In the genomic region with DNA sequence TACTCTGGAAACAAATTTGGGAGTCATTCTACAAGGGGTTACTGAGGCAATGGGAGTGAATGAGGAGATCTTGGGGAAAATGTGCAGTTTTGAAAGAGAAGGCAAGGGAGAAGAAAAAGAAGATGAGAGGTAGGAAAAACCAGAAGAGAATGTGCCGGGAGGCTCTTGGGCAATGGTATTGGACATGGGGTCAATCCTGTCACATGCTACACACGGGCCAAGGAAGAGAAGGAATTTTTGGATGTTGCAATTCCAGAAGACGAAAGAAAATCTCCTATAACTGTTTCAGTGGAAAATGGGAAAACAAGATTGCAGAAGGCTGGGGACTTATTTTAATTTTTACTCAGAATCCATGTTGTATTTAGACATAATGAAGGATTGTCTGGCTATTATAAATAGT, we compare ENCODE assay signal across 27 cellular contexts.
"Had no signal": no experiment of that assay in that cellular context is flagged by ENCODE, and none has a peak within 500 bp of the region (broad histone marks: within the 10 kb centered on the region; RNA-seq: fewer than 3 reads in every experiment).

No MANE protein-coding gene starts in this region.

- H3K9ac ChIP-seq: neural progenitor cell, parathyroid adenoma had no signal

- H3K9me3 ChIP-seq: ovary, right lobe of liver, sigmoid colon, thoracic aorta, thyroid gland, upper lobe of left lung, vagina had no signal

- DNase-seq: natural killer cell; occipital lobe; ovary; posterior cingulate gyrus; psoas muscle; right cardiac atrium; right lobe of liver; sigmoid colon; spleen; stimulated activated CD4-positive, alpha-beta T cell treated with anti-CD3 and anti-CD28 coated beads, Interleukin-12 subunit alpha, Interleukin-12 subunit beta, amount 100 ng/mL, for 4 hours; stimulated activated CD4-positive, alpha-beta T cell treated with anti-CD3 and anti-CD28 coated beads, Interleukin-1b, Interleukin-23, amount 100 ng/mL, for 48 hours; stimulated activated CD4-positive, alpha-beta T cell treated with anti-CD3 and anti-CD28 coated beads, Interleukin-4, amount 100 ng/mL, for 1 hour; stimulated activated CD4-positive, alpha-beta T cell treated with anti-CD3 and anti-CD28 coated beads, Interleukin-4, amount 100 ng/mL, for 4 hours; stimulated activated CD8-positive, alpha-beta memory T cell treated with anti-CD3 and anti-CD28 coated beads, Interleukin-4, amount 100 ng/mL, for 48 hours; stimulated activated naive B cell treated with anti-CD40 and anti-IgM and Interleukin-4, amounts not matched to agents 10 μg/mL and 1 μg/mL and 100 μg/mL, for 72 hours; stimulated activated naive CD4-positive, alpha-beta T cell treated with Interleukin-2 at 50 U/mL for 16 hours; stomach; thyroid gland; trophoblast cell; upper lobe of left lung had no signal

- H3K27ac ChIP-seq: neural progenitor cell, ovary, parathyroid adenoma, psoas muscle, right lobe of liver, sigmoid colon, skin epidermis, spleen, stomach, thoracic aorta, thyroid gland, tibial nerve, upper lobe of left lung, vagina had no signal

- H2AFZ ChIP-seq: neural progenitor cell, parathyroid adenoma had no signal

- H3K4me2 ChIP-seq: neural progenitor cell, smooth muscle cell had no signal

- H3K36me3 ChIP-seq: neural progenitor cell, ovary, right lobe of liver, sigmoid colon, spleen, stomach, thoracic aorta, thyroid gland, tibial nerve, upper lobe of left lung, vagina had no signal

- H3K4me3 ChIP-seq: neural progenitor cell, ovary, psoas muscle, right lobe of liver, sigmoid colon, skin epidermis, smooth muscle cell, spleen, stomach, thoracic aorta, thyroid gland, tibial nerve, upper lobe of left lung, vagina had no signal

- H3K27me3 ChIP-seq: neural progenitor cell, ovary, right lobe of liver, sigmoid colon, spleen, stomach, thyroid gland, tibial nerve, upper lobe of left lung, vagina had no signal

- H3K4me1 ChIP-seq: parathyroid adenoma, right lobe of liver, sigmoid colon, spleen, stomach, tibial nerve, upper lobe of left lung, vagina had no signal

- H3K79me2 ChIP-seq: parathyroid adenoma had no signal
